In the genomic region with DNA sequence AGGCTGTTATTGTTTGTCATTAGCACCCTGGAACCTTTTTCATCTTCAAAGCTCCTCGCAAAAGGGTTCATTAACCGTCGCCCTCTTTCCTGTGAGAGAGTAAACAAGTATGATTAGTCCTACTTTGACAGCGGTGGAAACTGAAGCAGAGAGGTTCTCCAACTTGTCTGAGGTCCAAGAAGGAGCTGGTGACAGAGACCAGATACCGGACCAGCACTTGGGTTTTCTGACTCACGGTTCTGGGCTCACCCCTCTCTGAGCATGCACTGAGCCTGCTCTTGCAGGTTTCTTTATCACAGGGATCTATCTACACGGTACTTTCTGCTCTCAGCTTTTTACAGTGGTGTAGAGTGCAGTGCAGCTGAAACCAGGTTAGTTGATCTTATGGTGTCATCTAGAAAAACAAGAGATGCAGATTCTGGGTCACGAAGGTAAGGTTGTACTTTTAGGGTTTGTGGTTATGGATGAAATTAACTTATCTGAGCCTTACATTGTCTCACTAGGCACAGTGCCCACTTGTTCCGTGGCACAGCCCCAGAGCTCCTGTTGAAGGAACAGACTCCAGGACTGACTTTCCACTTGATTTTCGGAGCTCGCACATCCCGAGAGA, we compare ENCODE assay signal across 10 cellular contexts.
A peak's percentile ranks its signal among the peaks of the same experiment; 100 is the strongest.
DNase-seq lines count a peak whose midpoint lies in the region; ATAC-seq, FAIRE-seq and TF ChIP-seq lines count a peak whose summit lies in the region.
"Had no signal": no experiment of that assay in that cellular context is flagged by ENCODE, and none has a peak within 500 bp of the region (broad histone marks: within the 10 kb centered on the region; RNA-seq: fewer than 3 reads in every experiment).

No MANE protein-coding gene starts in this region.

- peak overlapping the region; percentile 98 for H3K27ac ChIP-seq in CD4-positive, alpha-beta memory T cell (ENCODE audit: low read depth, low read length)
- H3K27ac ChIP-seq in pancreas, result peak overlapping the region in 2 of 4 donors; percentile 84 to 85
- H3K27ac ChIP-seq: cardiac muscle cell had no signal

- H3K27me3 ChIP-seq in CD4-positive, alpha-beta memory T cell (ENCODE audit: insufficient read depth, low read length), result no peaks in the 10 kb centered on the region
- no peaks in the 10 kb centered on the region for H3K27me3 ChIP-seq in pancreas
- H3K27me3 ChIP-seq: cardiac muscle cell had no signal

- no peaks in the 10 kb centered on the region for H3K9me3 ChIP-seq in CD4-positive, alpha-beta memory T cell (ENCODE audit: control insufficient read depth in 1 of 2, low read length in 2 of 2)
- H3K9me3 ChIP-seq in T-helper 17 cell (ENCODE audit: control insufficient read depth, low read length, poor library complexity, severe bottlenecking), result no peaks in the 10 kb centered on the region
- H3K9me3 ChIP-seq in pancreas, result no peaks in the 10 kb centered on the region

- H3K9me3 Mint-ChIP-seq in CD4-positive, alpha-beta memory T cell, result no peaks in the 10 kb centered on the region
- no peaks in the 10 kb centered on the region for H3K9me3 Mint-ChIP-seq in central memory CD8-positive, alpha-beta T cell

- peaks cover 22% of the 10 kb centered on the region for H3K36me3 ChIP-seq in CD4-positive, alpha-beta memory T cell (ENCODE audit: insufficient read depth, low read length)
- H3K36me3 ChIP-seq in pancreas, result no peaks in the 10 kb centered on the region
- H3K36me3 ChIP-seq: cardiac muscle cell had no signal

- H3K4me1 ChIP-seq in CD4-positive, alpha-beta memory T cell (ENCODE audit: insufficient read depth, low read length), result peaks cover 84% of the 10 kb centered on the region
- H3K4me1 ChIP-seq in pancreas, result peaks cover 0 to 29% (median 6%) of the 10 kb centered on the region in 3 donors

- DNase-seq in CD4-positive, alpha-beta memory T cell, result peak; percentile 83 to 95 (median 88)
- DNase-seq in T-helper 17 cell, result peak; percentile 40 to 65 (median 61)
- peak; percentile 60 to 74 for DNase-seq in central memory CD8-positive, alpha-beta T cell (ENCODE audit: low spot score in 2 of 2)
- DNase-seq in pancreas, result no peak
- no peak for DNase-seq in NCI-H526 treated with DMSO at 0.1 percent for 48 hours (lab: John Stamatoyannopoulos, UW)
- DNase-seq in SHP77 (lab: John Stamatoyannopoulos, UW), result no peak
- DNase-seq in cerebellar nuclear complex (lab: John Stamatoyannopoulos, UW), result no peak

- ATAC-seq in GM21737 (IDR thresholded peaks at IDR 0.05; ENCODE audit: unreplicated experiment) (peak; percentile 34), T-helper 17 cell (peak; percentile 73), pancreas (peak; percentile 28 to 66 (median 54))
- peak; percentile 46 for ATAC-seq in central memory CD8-positive, alpha-beta T cell (replicated peaks; ENCODE audit: extremely low read depth, poor library complexity, severe bottlenecking)

- no peaks in the 10 kb centered on the region for H3K27me3 Mint-ChIP-seq in CD4-positive, alpha-beta memory T cell
- no peaks in the 10 kb centered on the region for H3K27me3 Mint-ChIP-seq in T-helper 17 cell
- no peaks in the 10 kb centered on the region for H3K27me3 Mint-ChIP-seq in central memory CD8-positive, alpha-beta T cell

- H3K4me3 Mint-ChIP-seq in CD4-positive, alpha-beta memory T cell, result peak overlapping the region; percentile 90 to 99 (median 95)
- H3K4me3 Mint-ChIP-seq in T-helper 17 cell, result peak overlapping the region; percentile 90
- peak overlapping the region; percentile 89 for H3K4me3 Mint-ChIP-seq in central memory CD8-positive, alpha-beta T cell

- H3K36me3 Mint-ChIP-seq in CD4-positive, alpha-beta memory T cell, result peaks cover 59 to 62% of the 10 kb centered on the region in 2 donors
- peaks cover 15% of the 10 kb centered on the region for H3K36me3 Mint-ChIP-seq in T-helper 17 cell (ENCODE audit: low read depth)
- peaks cover 86% of the 10 kb centered on the region for H3K36me3 Mint-ChIP-seq in central memory CD8-positive, alpha-beta T cell (ENCODE audit: insufficient read depth)

- CTCF ChIA-PET in CD4-positive, alpha-beta memory T cell (lab: Charles Lee; ENCODE audit: partially characterized antibody), result interaction anchor here (1.1 to 6.0 kb wide), 9 partner anchors 11 to 117 kb away, joined by 3 to 74 read pairs (median 7); no protein-coding TSS in a partner anchor

- intact Hi-C loops in CD4-positive, alpha-beta memory T cell (cut with micrococcal nuclease), result loop anchor here (1.0 to 5.0 kb wide), 7 partner anchors 13 to 264 kb away; partner anchors contain the start of gene HSP90AA1
- intact Hi-C loops in pancreas (cut with DNase I), result no loop called here

- no peak for TF ChIP-seq CTCF in pancreas (IDR thresholded peaks at IDR 0.05)

- 41 to 46% methylated on average over 12 of the region's 12 CpGs for WGBS in pancreas, 2 donors

- H3K4me3 ChIP-seq in CD4-positive, alpha-beta memory T cell (ENCODE audit: low read length in 2 of 2), result peak overlapping the region; percentile 78 to 85
- H3K4me3 ChIP-seq in pancreas, result no peak overlapping the region
- H3K4me3 ChIP-seq: cardiac muscle cell had no signal

- POLR2A ChIA-PET in CD4-positive, alpha-beta memory T cell (lab: Charles Lee; ENCODE audit: partially characterized antibody), result interaction anchor here (0.6 to 20.4 kb wide), 31 partner anchors 10 to 1974 kb away, joined by 3 to 1038 read pairs (median 8); no protein-coding TSS in a partner anchor

- H3K27ac Mint-ChIP-seq in CD4-positive, alpha-beta memory T cell, result peak overlapping the region; percentile 97 to 100 (median 100)
- H3K27ac Mint-ChIP-seq in T-helper 17 cell, result peak overlapping the region; percentile 98
- H3K27ac Mint-ChIP-seq in central memory CD8-positive, alpha-beta T cell (ENCODE audit: low read depth), result peak overlapping the region; percentile 98

- peaks cover 59 to 88% (median 69%) of the 10 kb centered on the region in 4 donors for H3K4me1 Mint-ChIP-seq in CD4-positive, alpha-beta memory T cell
- H3K4me1 Mint-ChIP-seq in T-helper 17 cell, result peaks cover 69% of the 10 kb centered on the region
- H3K4me1 Mint-ChIP-seq in central memory CD8-positive, alpha-beta T cell, result peaks cover 77% of the 10 kb centered on the region

- FAIRE-seq in pancreas (lab: Jason Lieb, UNC), result no peak
- FAIRE-seq: G401.6 had no signal

Comparison
In these comparisons a context has a peak if more than half of its experiments do, and no peak if none do; other contexts are left out.
1. DNase-seq: peak in CD4-positive, alpha-beta memory T cell (5 of 5), T-helper 17 cell (3 of 3) and central memory CD8-positive, alpha-beta T cell (2 of 2); none in pancreas (0 of 6), NCI-H526 treated with DMSO at 0.1 percent for 48 hours (single experiment), SHP77 (0 of 2) and cerebellar nuclear complex (0 of 2).
2. H3K4me3 ChIP-seq: peak in CD4-positive, alpha-beta memory T cell (2 of 2); none in pancreas (0 of 4).
3. Peak in every context shown above with its lines, with median percentiles within 50 percentile points of each other: H3K27ac Mint-ChIP-seq, H3K4me3 Mint-ChIP-seq and ATAC-seq.